1 cellular context compared by ENCODE assay signal in genomic region chr9:5557606-5558587, GRCh38.
TF ChIP-seq lines count a peak whose summit lies in the region.

No MANE protein-coding gene starts in this region.

TF ChIP-seq in GM12878, 131 proteins besides CTCF, POLR2A, EP300 and RAD21 (continued from another document):
- TF ChIP-seq, protein P1, sequence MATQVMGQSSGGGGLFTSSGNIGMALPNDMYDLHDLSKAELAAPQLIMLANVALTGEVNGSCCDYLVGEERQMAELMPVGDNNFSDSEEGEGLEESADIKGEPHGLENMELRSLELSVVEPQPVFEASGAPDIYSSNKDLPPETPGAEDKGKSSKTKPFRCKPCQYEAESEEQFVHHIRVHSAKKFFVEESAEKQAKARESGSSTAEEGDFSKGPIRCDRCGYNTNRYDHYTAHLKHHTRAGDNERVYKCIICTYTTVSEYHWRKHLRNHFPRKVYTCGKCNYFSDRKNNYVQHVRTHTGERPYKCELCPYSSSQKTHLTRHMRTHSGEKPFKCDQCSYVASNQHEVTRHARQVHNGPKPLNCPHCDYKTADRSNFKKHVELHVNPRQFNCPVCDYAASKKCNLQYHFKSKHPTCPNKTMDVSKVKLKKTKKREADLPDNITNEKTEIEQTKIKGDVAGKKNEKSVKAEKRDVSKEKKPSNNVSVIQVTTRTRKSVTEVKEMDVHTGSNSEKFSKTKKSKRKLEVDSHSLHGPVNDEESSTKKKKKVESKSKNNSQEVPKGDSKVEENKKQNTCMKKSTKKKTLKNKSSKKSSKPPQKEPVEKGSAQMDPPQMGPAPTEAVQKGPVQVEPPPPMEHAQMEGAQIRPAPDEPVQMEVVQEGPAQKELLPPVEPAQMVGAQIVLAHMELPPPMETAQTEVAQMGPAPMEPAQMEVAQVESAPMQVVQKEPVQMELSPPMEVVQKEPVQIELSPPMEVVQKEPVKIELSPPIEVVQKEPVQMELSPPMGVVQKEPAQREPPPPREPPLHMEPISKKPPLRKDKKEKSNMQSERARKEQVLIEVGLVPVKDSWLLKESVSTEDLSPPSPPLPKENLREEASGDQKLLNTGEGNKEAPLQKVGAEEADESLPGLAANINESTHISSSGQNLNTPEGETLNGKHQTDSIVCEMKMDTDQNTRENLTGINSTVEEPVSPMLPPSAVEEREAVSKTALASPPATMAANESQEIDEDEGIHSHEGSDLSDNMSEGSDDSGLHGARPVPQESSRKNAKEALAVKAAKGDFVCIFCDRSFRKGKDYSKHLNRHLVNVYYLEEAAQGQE (IDR thresholded peaks at IDR 0.05; ENCODE audit: low read depth, low read length), result no peak
- TF ChIP-seq BMI1 (IDR thresholded peaks at IDR 0.05; ENCODE audit: borderline replicate concordance) (no peak), GATAD2B (conservative IDR thresholded peaks at IDR 0.05; ENCODE audit: low read depth) (no peak), ZNF592 (IDR thresholded peaks at IDR 0.05) (0 out of 2 replicates have a peak, but pooled peaks have one; percentile 50), IKZF2 (IDR thresholded peaks at IDR 0.05) (peak in 1 of 2 experiments; percentile 45; a peak in 2 of 4 replicates), POU2F2 (IDR thresholded peaks at IDR 0.05; ENCODE audit: borderline replicate concordance, low read depth, low read length) (0 out of 3 replicates have a peak, but pooled peaks have one; percentile 18), YY1 (IDR thresholded peaks at IDR 0.05; ENCODE audit: low read depth, low read length) (0 out of 2 replicates have a peak, but pooled peaks have one; percentile 2), SIN3A (IDR thresholded peaks at IDR 0.05; ENCODE audit: low read depth, low read length) (0 out of 2 replicates have a peak, but pooled peaks have one; percentile 31), CBX3 (IDR thresholded peaks at IDR 0.05; ENCODE audit: borderline replicate concordance, low read depth) (no peak), MAX (IDR thresholded peaks at IDR 0.05; ENCODE audit: low read depth, low read length) (peak; percentile 50; the same call in 1 of the 2 replicates), MEF2A (IDR thresholded peaks at IDR 0.05; ENCODE audit: insufficient read depth, low read depth, low read length) (no peak), STAT3 (IDR thresholded peaks at IDR 0.05; ENCODE audit: low read depth, low read length) (no peak), NFIC (IDR thresholded peaks at IDR 0.05; ENCODE audit: low read depth, low read length) (peak; percentile 63; the same call in 1 of the 2 replicates), HDGF (IDR thresholded peaks at IDR 0.05) (no peak), SREBF2 (IDR thresholded peaks at IDR 0.05; ENCODE audit: low read length) (no peak), ZNF24 (IDR thresholded peaks at IDR 0.05) (peak; percentile 89), EED (IDR thresholded peaks at IDR 0.05; ENCODE audit: low read depth) (peak; percentile 73), PBX3 (IDR thresholded peaks at IDR 0.05; ENCODE audit: insufficient replicate concordance, low read depth, low read length) (no peak), ZNF207 (IDR thresholded peaks at IDR 0.05; ENCODE audit: borderline replicate concordance) (no peak), FOXM1 (IDR thresholded peaks at IDR 0.05; ENCODE audit: low read depth, low read length) (peak; percentile 51; the same call in 1 of the 2 replicates)
- TF ChIP-seq, protein P2, sequence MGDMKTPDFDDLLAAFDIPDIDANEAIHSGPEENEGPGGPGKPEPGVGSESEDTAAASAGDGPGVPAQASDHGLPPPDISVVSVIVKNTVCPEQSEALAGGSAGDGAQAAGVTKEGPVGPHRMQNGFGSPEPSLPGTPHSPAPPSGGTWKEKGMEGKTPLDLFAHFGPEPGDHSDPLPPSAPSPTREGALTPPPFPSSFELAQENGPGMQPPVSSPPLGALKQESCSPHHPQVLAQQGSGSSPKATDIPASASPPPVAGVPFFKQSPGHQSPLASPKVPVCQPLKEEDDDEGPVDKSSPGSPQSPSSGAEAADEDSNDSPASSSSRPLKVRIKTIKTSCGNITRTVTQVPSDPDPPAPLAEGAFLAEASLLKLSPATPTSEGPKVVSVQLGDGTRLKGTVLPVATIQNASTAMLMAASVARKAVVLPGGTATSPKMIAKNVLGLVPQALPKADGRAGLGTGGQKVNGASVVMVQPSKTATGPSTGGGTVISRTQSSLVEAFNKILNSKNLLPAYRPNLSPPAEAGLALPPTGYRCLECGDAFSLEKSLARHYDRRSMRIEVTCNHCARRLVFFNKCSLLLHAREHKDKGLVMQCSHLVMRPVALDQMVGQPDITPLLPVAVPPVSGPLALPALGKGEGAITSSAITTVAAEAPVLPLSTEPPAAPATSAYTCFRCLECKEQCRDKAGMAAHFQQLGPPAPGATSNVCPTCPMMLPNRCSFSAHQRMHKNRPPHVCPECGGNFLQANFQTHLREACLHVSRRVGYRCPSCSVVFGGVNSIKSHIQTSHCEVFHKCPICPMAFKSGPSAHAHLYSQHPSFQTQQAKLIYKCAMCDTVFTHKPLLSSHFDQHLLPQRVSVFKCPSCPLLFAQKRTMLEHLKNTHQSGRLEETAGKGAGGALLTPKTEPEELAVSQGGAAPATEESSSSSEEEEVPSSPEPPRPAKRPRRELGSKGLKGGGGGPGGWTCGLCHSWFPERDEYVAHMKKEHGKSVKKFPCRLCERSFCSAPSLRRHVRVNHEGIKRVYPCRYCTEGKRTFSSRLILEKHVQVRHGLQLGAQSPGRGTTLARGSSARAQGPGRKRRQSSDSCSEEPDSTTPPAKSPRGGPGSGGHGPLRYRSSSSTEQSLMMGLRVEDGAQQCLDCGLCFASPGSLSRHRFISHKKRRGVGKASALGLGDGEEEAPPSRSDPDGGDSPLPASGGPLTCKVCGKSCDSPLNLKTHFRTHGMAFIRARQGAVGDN (IDR thresholded peaks at IDR 0.05), result peak; percentile 97
- TF ChIP-seq, protein P3, sequence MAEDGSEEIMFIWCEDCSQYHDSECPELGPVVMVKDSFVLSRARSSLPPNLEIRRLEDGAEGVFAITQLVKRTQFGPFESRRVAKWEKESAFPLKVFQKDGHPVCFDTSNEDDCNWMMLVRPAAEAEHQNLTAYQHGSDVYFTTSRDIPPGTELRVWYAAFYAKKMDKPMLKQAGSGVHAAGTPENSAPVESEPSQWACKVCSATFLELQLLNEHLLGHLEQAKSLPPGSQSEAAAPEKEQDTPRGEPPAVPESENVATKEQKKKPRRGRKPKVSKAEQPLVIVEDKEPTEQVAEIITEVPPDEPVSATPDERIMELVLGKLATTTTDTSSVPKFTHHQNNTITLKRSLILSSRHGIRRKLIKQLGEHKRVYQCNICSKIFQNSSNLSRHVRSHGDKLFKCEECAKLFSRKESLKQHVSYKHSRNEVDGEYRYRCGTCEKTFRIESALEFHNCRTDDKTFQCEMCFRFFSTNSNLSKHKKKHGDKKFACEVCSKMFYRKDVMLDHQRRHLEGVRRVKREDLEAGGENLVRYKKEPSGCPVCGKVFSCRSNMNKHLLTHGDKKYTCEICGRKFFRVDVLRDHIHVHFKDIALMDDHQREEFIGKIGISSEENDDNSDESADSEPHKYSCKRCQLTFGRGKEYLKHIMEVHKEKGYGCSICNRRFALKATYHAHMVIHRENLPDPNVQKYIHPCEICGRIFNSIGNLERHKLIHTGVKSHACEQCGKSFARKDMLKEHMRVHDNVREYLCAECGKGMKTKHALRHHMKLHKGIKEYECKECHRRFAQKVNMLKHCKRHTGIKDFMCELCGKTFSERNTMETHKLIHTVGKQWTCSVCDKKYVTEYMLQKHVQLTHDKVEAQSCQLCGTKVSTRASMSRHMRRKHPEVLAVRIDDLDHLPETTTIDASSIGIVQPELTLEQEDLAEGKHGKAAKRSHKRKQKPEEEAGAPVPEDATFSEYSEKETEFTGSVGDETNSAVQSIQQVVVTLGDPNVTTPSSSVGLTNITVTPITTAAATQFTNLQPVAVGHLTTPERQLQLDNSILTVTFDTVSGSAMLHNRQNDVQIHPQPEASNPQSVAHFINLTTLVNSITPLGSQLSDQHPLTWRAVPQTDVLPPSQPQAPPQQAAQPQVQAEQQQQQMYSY (CRISPR knock-in tag; IDR thresholded peaks at IDR 0.05), result no peak
- TF ChIP-seq, protein P4, sequence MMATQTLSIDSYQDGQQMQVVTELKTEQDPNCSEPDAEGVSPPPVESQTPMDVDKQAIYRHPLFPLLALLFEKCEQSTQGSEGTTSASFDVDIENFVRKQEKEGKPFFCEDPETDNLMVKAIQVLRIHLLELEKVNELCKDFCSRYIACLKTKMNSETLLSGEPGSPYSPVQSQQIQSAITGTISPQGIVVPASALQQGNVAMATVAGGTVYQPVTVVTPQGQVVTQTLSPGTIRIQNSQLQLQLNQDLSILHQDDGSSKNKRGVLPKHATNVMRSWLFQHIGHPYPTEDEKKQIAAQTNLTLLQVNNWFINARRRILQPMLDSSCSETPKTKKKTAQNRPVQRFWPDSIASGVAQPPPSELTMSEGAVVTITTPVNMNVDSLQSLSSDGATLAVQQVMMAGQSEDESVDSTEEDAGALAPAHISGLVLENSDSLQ (IDR thresholded peaks at IDR 0.05), result peak; percentile 74
